In the genomic region with DNA sequence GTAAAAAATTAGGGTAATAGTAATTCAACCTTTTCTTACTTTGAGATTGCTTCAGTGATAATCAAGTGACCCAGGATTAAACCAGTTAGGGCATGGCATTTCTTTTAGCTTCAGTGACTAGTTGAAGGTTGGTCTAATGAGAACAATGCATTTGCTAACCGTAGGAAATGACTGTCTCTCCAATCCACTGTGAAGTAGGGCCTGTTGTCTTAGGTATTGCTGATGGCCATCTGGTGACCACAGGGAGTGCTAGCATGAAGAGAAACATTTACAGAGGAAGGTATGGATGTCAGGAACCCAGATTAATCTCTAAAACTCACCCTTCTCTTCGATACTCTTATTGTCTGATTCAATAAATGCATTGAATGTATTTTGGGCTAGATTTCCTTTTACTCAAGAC, we compare ENCODE assay signal across 23 cellular contexts.
"Had no signal": no experiment of that assay in that cellular context is flagged by ENCODE, and none has a peak within 500 bp of the region (broad histone marks: within the 10 kb centered on the region; RNA-seq: fewer than 3 reads in every experiment).

No MANE protein-coding gene starts in this region.

- ATAC-seq: K562 had no signal

- H3K9me3 ChIP-seq: SK-N-SH had no signal

- H3K27ac ChIP-seq: HL-60, KMS-11, SJSA1 had no signal

- H3K36me3 ChIP-seq: SJSA1 had no signal

- H3K4me1 ChIP-seq: SJSA1 had no signal

- H3K27me3 ChIP-seq: SJSA1 had no signal

- H3K9ac ChIP-seq: KMS-11, SK-N-SH had no signal

- DNase-seq: Kasumi-1, MM.1S, NCI-H1092 treated with DMSO at 0.1 percent for 48 hours, NCI-H1436, NCI-H187, NCI-H2029, NCI-H2081 treated with DMSO at 0.1 percent for 48 hours, NCI-H2171, NCI-H226, NCI-H446, NCI-H510A, NCI-H524 treated with DMSO at 0.1 percent for 48 hours, NCI-H69, NCI-H774, Right ventricle myocardium superior, RPMI8226, SIG-M5, SK-N-SH, SW 1271 had no signal

- H3K4me3 ChIP-seq: K562, SJSA1 had no signal
